Comparison of ENCODE assay signal across 29 cellular contexts in genomic region chr3:61714225-61714624, GRCh38.
"Had no signal": no experiment of that assay in that cellular context is flagged by ENCODE, and none has a peak within 500 bp of the region (broad histone marks: within the 10 kb centered on the region; RNA-seq: fewer than 3 reads in every experiment).

No MANE protein-coding gene starts in this region.

- ATAC-seq: effector memory CD8-positive, alpha-beta T cell; esophagus mucosa; foreskin keratinocyte; gastrocnemius medialis; gastroesophageal sphincter; heart left ventricle had no signal

- H3K4me1 ChIP-seq: esophagus muscularis mucosa, esophagus squamous epithelium, foreskin keratinocyte, gastroesophageal sphincter had no signal

- H3K4me2 ChIP-seq: hepatocyte had no signal

- H3K36me3 ChIP-seq: esophagus muscularis mucosa, esophagus squamous epithelium, gastrocnemius medialis, gastroesophageal sphincter, heart left ventricle, heart right ventricle had no signal

- H3K9me3 ChIP-seq: esophagus muscularis mucosa, esophagus squamous epithelium, gastrocnemius medialis, gastroesophageal sphincter had no signal

- H2AFZ ChIP-seq: hepatocyte had no signal

- H3K4me3 ChIP-seq: coronary artery, dorsolateral prefrontal cortex, esophagus muscularis mucosa, esophagus squamous epithelium, gastrocnemius medialis, gastroesophageal sphincter, heart left ventricle, heart right ventricle, hepatocyte had no signal

- FAIRE-seq: endometrium, endothelial cell of umbilical vein, frontal cortex had no signal

- H3K27ac ChIP-seq: coronary artery, dorsolateral prefrontal cortex, epithelial cell of prostate, esophagus muscularis mucosa, esophagus squamous epithelium, foreskin keratinocyte, gastrocnemius medialis, gastroesophageal sphincter, heart left ventricle, heart right ventricle, hepatocyte had no signal

- H3K27me3 Mint-ChIP-seq: dendritic cell treated with granulocyte-macrophage colony-stimulating factor and Interleukin-4, amounts not matched to agents 40 ng/mL and 50 ng/mL, for 4 days; effector memory CD8-positive, alpha-beta T cell had no signal

- H3K27ac Mint-ChIP-seq: dendritic cell treated with granulocyte-macrophage colony-stimulating factor and Interleukin-4, amounts not matched to agents 40 ng/mL and 50 ng/mL, for 4 days; effector memory CD8-positive, alpha-beta T cell; endodermal cell had no signal

- H3K9me3 Mint-ChIP-seq: endodermal cell had no signal

- H3K4me3 Mint-ChIP-seq: dendritic cell treated with granulocyte-macrophage colony-stimulating factor and Interleukin-4, amounts not matched to agents 40 ng/mL and 50 ng/mL, for 4 days; effector memory CD8-positive, alpha-beta T cell; endodermal cell had no signal

- DNase-seq: cortex of kidney; dermis blood vessel endothelial cell; dorsolateral prefrontal cortex; effector CD4-positive, alpha-beta T cell; effector CD8-positive, alpha-beta T cell; effector memory CD4-positive, alpha-beta T cell; effector memory CD8-positive, alpha-beta T cell; endodermal cell; erythroblast; esophagus squamous epithelium; foreskin fibroblast; foreskin keratinocyte; foreskin melanocyte; gastrocnemius medialis; glutamatergic neuron; head of caudate nucleus; heart left ventricle; heart right ventricle; hippocampal formation had no signal

- H3K27me3 ChIP-seq: dorsolateral prefrontal cortex, esophagus muscularis mucosa, esophagus squamous epithelium, foreskin keratinocyte, gastrocnemius medialis, gastroesophageal sphincter, heart left ventricle, heart right ventricle, hepatocyte had no signal
